11 cellular contexts compared by ENCODE assay signal in the genomic region with DNA sequence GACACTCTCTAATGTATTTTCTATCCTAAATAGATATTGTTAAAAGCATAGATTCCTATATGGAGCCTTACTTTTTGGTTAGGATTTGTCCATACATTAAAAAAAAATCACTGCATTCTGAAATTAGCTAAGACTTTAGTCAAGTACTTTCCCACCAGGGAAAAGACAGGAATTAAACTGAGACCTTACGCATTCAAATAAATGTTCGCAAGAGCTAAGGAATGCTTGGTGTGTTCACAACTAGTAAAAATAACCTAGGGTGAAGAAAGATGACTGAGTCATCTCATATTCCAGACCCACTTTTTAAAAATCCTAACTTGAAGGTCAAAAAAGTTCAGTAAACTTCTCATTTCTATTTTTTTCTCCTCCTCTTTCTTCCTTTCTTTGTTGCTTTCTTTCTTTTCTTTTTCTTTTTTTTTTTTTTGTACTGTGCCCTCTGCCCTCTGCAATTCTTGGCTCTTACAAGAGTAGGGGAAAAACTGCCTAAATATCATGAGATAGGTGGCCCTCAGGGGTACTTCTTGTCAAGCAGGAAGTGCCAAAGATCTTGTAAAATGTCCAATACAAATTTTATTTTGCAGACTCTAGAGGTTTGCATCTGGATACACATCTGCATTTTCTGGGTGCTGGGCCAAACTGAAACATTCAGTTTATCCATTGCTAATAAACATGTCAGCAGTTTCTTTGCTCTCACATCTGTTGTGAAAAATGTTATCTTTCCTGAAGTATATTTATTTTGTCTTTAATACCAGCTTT.
A peak's percentile ranks its signal among the peaks of the same experiment; 100 is the strongest.
DNase-seq lines count a peak whose midpoint lies in the region; ATAC-seq and TF ChIP-seq lines count a peak whose summit lies in the region.
"Had no signal": no experiment of that assay in that cellular context is flagged by ENCODE, and none has a peak within 500 bp of the region (broad histone marks: within the 10 kb centered on the region; RNA-seq: fewer than 3 reads in every experiment).

No MANE protein-coding gene starts in this region.

- no peak for TF ChIP-seq CTCF in epithelial cell of esophagus (IDR thresholded peaks at IDR 0.05; ENCODE audit: insufficient read depth, low read depth, low read length, missing control alignments)

- ATAC-seq in GM19023 (IDR thresholded peaks at IDR 0.05; ENCODE audit: unreplicated experiment) = no peak

- no peak overlapping the region for H3K4me3 ChIP-seq in epithelial cell of esophagus (ENCODE audit: low read length)

- DNase-seq in LHCN-M2 (ENCODE audit: low read depth) (peak; percentile 76), epithelial cell of esophagus (ENCODE audit: low read depth) (peak; percentile 66), myocyte (ENCODE audit: low read depth) (peak; percentile 64), mesenteric fat pad (ENCODE audit: low spot score) (no peak), NCI-H524 treated with DMSO at 0.1 percent for 48 hours (lab: John Stamatoyannopoulos, UW) (no peak), NCI-H446 (lab: John Stamatoyannopoulos, UW) (no peak)
- DNase-seq: activated CD4-positive, alpha-beta memory T cell treated with anti-CD3 and anti-CD28 coated beads for 36 hours; activated naive CD4-positive, alpha-beta T cell treated with anti-CD3 and anti-CD28 coated beads for 36 hours; DND-41; NCI-H1694 had no signal

Comparison
In these comparisons a context has a peak if more than half of its experiments do, and no peak if none do; other contexts are left out.
1. DNase-seq: peak in LHCN-M2 (single experiment), epithelial cell of esophagus (single experiment) and myocyte (single experiment); none in mesenteric fat pad (single experiment), NCI-H524 treated with DMSO at 0.1 percent for 48 hours (single experiment) and NCI-H446 (0 of 2).